In genomic region chr11:7538466-7539454, GRCh38 we compare ENCODE assay signal across 15 cellular contexts. TPM values are rescaled to one million over a fixed set of nuclear protein-coding genes. Genes with fewer than 3 reads are reported as not detected.
DNase-seq lines count a peak whose midpoint lies in the region; ATAC-seq, FAIRE-seq and TF ChIP-seq lines count a peak whose summit lies in the region.
"Had no signal": no experiment of that assay in that cellular context is flagged by ENCODE, and none has a peak within 500 bp of the region (broad histone marks: within the 10 kb centered on the region; RNA-seq: fewer than 3 reads in every experiment).

No MANE protein-coding gene starts in this region.

- no peaks in the 10 kb centered on the region for H3K36me3 Mint-ChIP-seq in natural killer cell treated with Interleukin-12 subunit alpha and Interleukin-12 subunit beta and Interleukin-15 and Interleukin-18, amount 100 ng/mL, for 72 hours

- H3K4me1 Mint-ChIP-seq in stimulated activated naive CD8-positive, alpha-beta T cell treated with anti-CD3 and anti-CD28 coated beads, Interleukin-15, amount 100 ng/mL, for 72 hours = peaks cover 34% of the 10 kb centered on the region
- peaks cover 34 to 43% of the 10 kb centered on the region in 2 donors for H3K4me1 Mint-ChIP-seq in natural killer cell treated with Interleukin-12 subunit alpha and Interleukin-12 subunit beta and Interleukin-15 and Interleukin-18, amount 100 ng/mL, for 72 hours (ENCODE audit: low read depth in 2 of 2)

- H3K4me1 ChIP-seq in colonic mucosa = no peaks in the 10 kb centered on the region
- H3K4me1 ChIP-seq: pancreas had no signal

- H3K36me3 ChIP-seq in colonic mucosa = no peaks in the 10 kb centered on the region
- H3K36me3 ChIP-seq: pancreas had no signal

- peak overlapping the region; percentile 20 to 56 for H3K4me3 Mint-ChIP-seq in stimulated activated naive CD8-positive, alpha-beta T cell treated with anti-CD3 and anti-CD28 coated beads, Interleukin-15, amount 100 ng/mL, for 72 hours
- H3K4me3 Mint-ChIP-seq in natural killer cell treated with Interleukin-12 subunit alpha and Interleukin-12 subunit beta and Interleukin-15 and Interleukin-18, amount 100 ng/mL, for 72 hours = peak overlapping the region; percentile 79

- H3K27me3 Mint-ChIP-seq in stimulated activated naive CD8-positive, alpha-beta T cell treated with anti-CD3 and anti-CD28 coated beads, Interleukin-15, amount 100 ng/mL, for 72 hours = peaks cover 7% of the 10 kb centered on the region
- peaks cover 0 to 9% of the 10 kb centered on the region in 2 donors for H3K27me3 Mint-ChIP-seq in natural killer cell treated with Interleukin-12 subunit alpha and Interleukin-12 subunit beta and Interleukin-15 and Interleukin-18, amount 100 ng/mL, for 72 hours

- intact Hi-C loops in colonic mucosa (cut with DNase I) = no loop called here

- no peaks in the 10 kb centered on the region for H3K9me3 ChIP-seq in colonic mucosa
- H3K9me3 ChIP-seq: BLaER1 treated with 17β-estradiol and CSF1 and Interleukin-3, amounts not matched to agents 10 nM and 100 nM; pancreas had no signal

- DNase-seq in stimulated activated naive CD8-positive, alpha-beta T cell treated with anti-CD3 and anti-CD28 coated beads, Interleukin-15, amount 100 ng/mL, for 72 hours = no peak
- DNase-seq in stimulated activated naive CD8-positive, alpha-beta T cell treated with anti-CD3 and anti-CD28 coated beads, Interleukin-15, Interleukin-2, amounts not matched to agents 100 U/mL and 50 U/mL, for 24 hours = no peak
- DNase-seq in colonic mucosa (peak; percentile 49), HTR-8/SVneo (ENCODE audit: insufficient read length, low spot score) (no peak), D721Med (ENCODE audit: insufficient read length, low spot score) (no peak)
- DNase-seq in natural killer cell treated with Interleukin-12 subunit alpha and Interleukin-12 subunit beta and Interleukin-15 and Interleukin-18, amount 100 ng/mL, for 72 hours (ENCODE audit: low spot score) = no peak
- DNase-seq in stimulated activated CD4-positive, alpha-beta T cell treated with anti-CD3 and anti-CD28 coated beads, Interleukin-4, amount 100 ng/mL, for 1 hour = no peak
- DNase-seq: anterior cingulate cortex, NCI-H1092 treated with DMSO at 0.1 percent for 48 hours, pancreas had no signal

- H3K9ac ChIP-seq in colonic mucosa (ENCODE audit: low read depth in 2 of 2, low read length in 2 of 2) = no peak overlapping the region
- H3K9ac ChIP-seq: BLaER1 treated with 17β-estradiol and CSF1 and Interleukin-3, amounts not matched to agents 10 nM and 100 nM had no signal

- H3K27ac ChIP-seq in colonic mucosa = no peak overlapping the region
- H3K27ac ChIP-seq: BLaER1 treated with 17β-estradiol and CSF1 and Interleukin-3, amounts not matched to agents 10 nM and 100 nM; pancreas; SK-N-MC had no signal

- H3K27me3 ChIP-seq in colonic mucosa = no peaks in the 10 kb centered on the region
- H3K27me3 ChIP-seq: BLaER1 treated with 17β-estradiol and CSF1 and Interleukin-3, amounts not matched to agents 10 nM and 100 nM; pancreas had no signal

- FAIRE-seq in HTR-8/SVneo (lab: Jason Lieb, UNC) (no peak), D721Med (lab: Jason Lieb, UNC) (no peak)
- FAIRE-seq: G401.6, pancreas had no signal

- ATAC-seq in stimulated activated naive CD8-positive, alpha-beta T cell treated with anti-CD3 and anti-CD28 coated beads, Interleukin-15, amount 100 ng/mL, for 72 hours = no peak
- ATAC-seq in stimulated activated naive CD8-positive, alpha-beta T cell treated with anti-CD3 and anti-CD28 coated beads, Interleukin-15, Interleukin-2, amounts not matched to agents 100 U/mL and 50 U/mL, for 24 hours = no peak
- ATAC-seq in natural killer cell treated with Interleukin-12 subunit alpha and Interleukin-12 subunit beta and Interleukin-15 and Interleukin-18, amount 100 ng/mL, for 72 hours = no peak
- ATAC-seq in HG02798 (IDR thresholded peaks at IDR 0.05; ENCODE audit: poor library complexity, unreplicated experiment) = no peak

- H3K27ac Mint-ChIP-seq in stimulated activated naive CD8-positive, alpha-beta T cell treated with anti-CD3 and anti-CD28 coated beads, Interleukin-15, amount 100 ng/mL, for 72 hours = peak overlapping the region in 1 of 2 donors; percentile 49
- peak overlapping the region; percentile 44 to 72 for H3K27ac Mint-ChIP-seq in natural killer cell treated with Interleukin-12 subunit alpha and Interleukin-12 subunit beta and Interleukin-15 and Interleukin-18, amount 100 ng/mL, for 72 hours

- TF ChIP-seq CTCF in colonic mucosa (IDR thresholded peaks at IDR 0.05) (no peak), D721Med (IDR thresholded peaks at IDR 0.05; ENCODE audit: insufficient read depth, missing control alignments) (no peak)

- H3K4me3 ChIP-seq in colonic mucosa = no peak overlapping the region
- H3K4me3 ChIP-seq: BLaER1 treated with 17β-estradiol and CSF1 and Interleukin-3, amounts not matched to agents 10 nM and 100 nM; pancreas; SK-N-MC had no signal

- no peaks in the 10 kb centered on the region for H3K9me3 Mint-ChIP-seq in stimulated activated naive CD8-positive, alpha-beta T cell treated with anti-CD3 and anti-CD28 coated beads, Interleukin-15, amount 100 ng/mL, for 72 hours
- no peaks in the 10 kb centered on the region for H3K9me3 Mint-ChIP-seq in natural killer cell treated with Interleukin-12 subunit alpha and Interleukin-12 subunit beta and Interleukin-15 and Interleukin-18, amount 100 ng/mL, for 72 hours

RNA-seq across cellular contexts. Expression of gene PPFIBP2, which starts 25.0 kb away (rescaled TPM):
- total RNA-seq in colonic mucosa = 10 to 100 TPM; 54.0 to 67.9 TPM
- total RNA-seq in natural killer cell treated with Interleukin-12 subunit alpha and Interleukin-12 subunit beta and Interleukin-15 and Interleukin-18, amount 100 ng/mL, for 72 hours = 10 to 100 TPM in 1 of 2 donors, 1 to 10 TPM in 1; 9.6 to 11.0 TPM

RNA-seq across cellular contexts. Expression of gene OLFML1, which starts 53.5 kb away (rescaled TPM):
- total RNA-seq in colonic mucosa = 1 to 10 TPM; 2.8 to 4.5 TPM
- not detected for total RNA-seq in natural killer cell treated with Interleukin-12 subunit alpha and Interleukin-12 subunit beta and Interleukin-15 and Interleukin-18, amount 100 ng/mL, for 72 hours
- total RNA-seq: dermis microvascular lymphatic vessel endothelial cell had no signal

Comparison
In these comparisons a context has a peak if more than half of its experiments do, and no peak if none do; other contexts are left out.
1. RNA of gene PPFIBP2, which starts 25.0 kb away (total RNA-seq): 54.0 to 67.9 TPM in colonic mucosa; 9.6 to 11.0 TPM in natural killer cell treated with Interleukin-12 subunit alpha and Interleukin-12 subunit beta and Interleukin-15 and Interleukin-18, amount 100 ng/mL, for 72 hours; every median in the first group is over 4 times any median in the second.